Comparison of ENCODE assay signal across 9 cellular contexts in the genomic region with DNA sequence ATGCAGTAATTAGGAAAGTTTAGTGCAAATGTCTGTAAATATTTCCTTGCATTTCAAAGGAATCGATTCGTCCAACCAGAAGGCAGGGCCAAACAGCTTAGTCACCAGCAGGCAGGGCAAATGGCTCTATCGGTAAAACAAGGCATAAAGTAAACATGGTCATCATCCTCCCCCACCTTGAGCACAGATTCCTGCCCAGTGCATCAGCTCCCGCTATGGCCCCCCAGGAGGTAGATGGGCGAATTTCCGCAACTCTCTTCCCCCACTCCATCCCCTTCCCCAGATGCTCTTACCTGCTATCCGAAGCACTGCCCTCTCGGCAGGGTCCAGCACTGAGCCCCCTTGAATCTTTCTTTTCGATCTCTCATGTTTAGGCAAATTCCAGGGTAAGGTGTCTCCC.
DNase-seq lines count a peak whose midpoint lies in the region; ATAC-seq, FAIRE-seq and TF ChIP-seq lines count a peak whose summit lies in the region.
"Had no signal": no experiment of that assay in that cellular context is flagged by ENCODE, and none has a peak within 500 bp of the region (broad histone marks: within the 10 kb centered on the region; RNA-seq: fewer than 3 reads in every experiment).

No MANE protein-coding gene starts in this region.

- H3K36me3 ChIP-seq in astrocyte (ENCODE audit: insufficient read depth, low read length): no peaks in the 10 kb centered on the region

- H3K27ac Mint-ChIP-seq in activated CD4-positive, alpha-beta T cell treated with anti-CD3 and anti-CD28 coated beads, Interleukin-2, amount 10 ng/mL, durations not matched to agents 24 days and 14 days: peak overlapping the region; percentile 81
- H3K27ac Mint-ChIP-seq in astrocyte (ENCODE audit: unreplicated experiment) (peak overlapping the region; percentile 79), immature natural killer cell (peak overlapping the region in 1 of 6 donors; percentile 45)
- peak overlapping the region; percentile 60 for H3K27ac Mint-ChIP-seq in stimulated activated effector memory CD8-positive, alpha-beta T cell treated with anti-CD3 and anti-CD28 coated beads, Interleukin-12 subunit alpha, Interleukin-12 subunit beta, amount 100 ng/mL, for 72 hours

- H3K27ac ChIP-seq in astrocyte (ENCODE audit: low read depth, low read length): peak overlapping the region; percentile 96
- H3K27ac ChIP-seq: C4-2B had no signal

- H3K36me3 Mint-ChIP-seq in activated CD4-positive, alpha-beta T cell treated with anti-CD3 and anti-CD28 coated beads, Interleukin-2, amount 10 ng/mL, durations not matched to agents 24 days and 14 days (ENCODE audit: low read depth): no peaks in the 10 kb centered on the region
- H3K36me3 Mint-ChIP-seq in astrocyte (ENCODE audit: low read depth, unreplicated experiment) (no peaks in the 10 kb centered on the region), immature natural killer cell (no peaks in the 10 kb centered on the region)
- H3K36me3 Mint-ChIP-seq in stimulated activated effector memory CD8-positive, alpha-beta T cell treated with anti-CD3 and anti-CD28 coated beads, Interleukin-12 subunit alpha, Interleukin-12 subunit beta, amount 100 ng/mL, for 72 hours: no peaks in the 10 kb centered on the region

- H3K9me3 ChIP-seq in astrocyte (ENCODE audit: insufficient read depth, low read depth, low read length): no peaks in the 10 kb centered on the region

- intact Hi-C loops in activated CD4-positive, alpha-beta T cell treated with anti-CD3 and anti-CD28 coated beads, Interleukin-2, amount 10 ng/mL, durations not matched to agents 24 days and 14 days (cut with micrococcal nuclease): loop anchor here (1.0 to 5.0 kb wide), 3 partner anchors 9 to 494 kb away; no protein-coding TSS in a partner anchor

- no peak for TF ChIP-seq CTCF in astrocyte (IDR thresholded peaks at IDR 0.05; ENCODE audit: insufficient read depth, low read depth, low read length)

- peak overlapping the region; percentile 0 for H2AFZ ChIP-seq in astrocyte (ENCODE audit: low read depth, low read length)

- peak; percentile 69 for FAIRE-seq in astrocyte (lab: Jason Lieb, UNC)

- H3K4me1 ChIP-seq in astrocyte (ENCODE audit: insufficient read depth, low read length): peaks cover 32% of the 10 kb centered on the region

- ATAC-seq in stimulated activated effector memory CD8-positive, alpha-beta T cell treated with anti-CD3 and anti-CD28 coated beads, Interleukin-12 subunit alpha, Interleukin-12 subunit beta, amount 100 ng/mL, for 72 hours: no peak

- peaks cover 19% of the 10 kb centered on the region for H3K27me3 Mint-ChIP-seq in activated CD4-positive, alpha-beta T cell treated with anti-CD3 and anti-CD28 coated beads, Interleukin-2, amount 10 ng/mL, durations not matched to agents 24 days and 14 days
- H3K27me3 Mint-ChIP-seq in astrocyte (ENCODE audit: low read depth, unreplicated experiment) (no peaks in the 10 kb centered on the region), immature natural killer cell (ENCODE audit: low read depth in 3 of 3) (peaks cover 0 to 18% (median 15%) of the 10 kb centered on the region in 3 donors)

- H3K4me3 ChIP-seq in astrocyte (ENCODE audit: insufficient read depth, low read depth, low read length): peak overlapping the region; percentile 85

- DNase-seq in activated CD4-positive, alpha-beta T cell treated with anti-CD3 and anti-CD28 coated beads, Interleukin-2, amount 10 ng/mL, durations not matched to agents 24 days and 14 days: no peak
- no peak for DNase-seq in activated CD4-positive, alpha-beta T cell treated with anti-CD3 and anti-CD28 coated beads for 4 hours
- peak; percentile 71 for DNase-seq in astrocyte (ENCODE audit: low read depth)
- DNase-seq in immature natural killer cell: no peak
- DNase-seq in stimulated activated effector memory CD8-positive, alpha-beta T cell treated with anti-CD3 and anti-CD28 coated beads, Interleukin-12 subunit alpha, Interleukin-12 subunit beta, amount 100 ng/mL, for 72 hours (ENCODE audit: low spot score in 2 of 2): no peak
- no peak for DNase-seq in DMS53 (lab: John Stamatoyannopoulos, UW)
- DNase-seq in NCI-H510A treated with DMSO at 0.1 percent for 48 hours (lab: John Stamatoyannopoulos, UW): no peak
- DNase-seq in NCI-H748 (lab: John Stamatoyannopoulos, UW; ENCODE audit: unreplicated experiment): no peak

- no peaks in the 10 kb centered on the region for H3K27me3 ChIP-seq in astrocyte (ENCODE audit: insufficient read depth, low read length)

- H3K9ac ChIP-seq in astrocyte (ENCODE audit: low read length): peak overlapping the region; percentile 93

- peak overlapping the region; percentile 95 for H3K4me2 ChIP-seq in astrocyte (ENCODE audit: low read length)

- no peaks in the 10 kb centered on the region for H3K9me3 Mint-ChIP-seq in activated CD4-positive, alpha-beta T cell treated with anti-CD3 and anti-CD28 coated beads, Interleukin-2, amount 10 ng/mL, durations not matched to agents 24 days and 14 days
- H3K9me3 Mint-ChIP-seq in astrocyte (ENCODE audit: unreplicated experiment) (no peaks in the 10 kb centered on the region), immature natural killer cell (no peaks in the 10 kb centered on the region)
- no peaks in the 10 kb centered on the region for H3K9me3 Mint-ChIP-seq in stimulated activated effector memory CD8-positive, alpha-beta T cell treated with anti-CD3 and anti-CD28 coated beads, Interleukin-12 subunit alpha, Interleukin-12 subunit beta, amount 100 ng/mL, for 72 hours

- H4K20me1 ChIP-seq in astrocyte (ENCODE audit: insufficient read depth, low read length): peaks cover 15% of the 10 kb centered on the region

- H3K4me1 Mint-ChIP-seq in activated CD4-positive, alpha-beta T cell treated with anti-CD3 and anti-CD28 coated beads, Interleukin-2, amount 10 ng/mL, durations not matched to agents 24 days and 14 days: peaks cover 25% of the 10 kb centered on the region
- peaks cover 32% of the 10 kb centered on the region for H3K4me1 Mint-ChIP-seq in astrocyte (ENCODE audit: low read depth, unreplicated experiment)
- peaks cover 15 to 29% of the 10 kb centered on the region in 2 donors for H3K4me1 Mint-ChIP-seq in immature natural killer cell
- H3K4me1 Mint-ChIP-seq in stimulated activated effector memory CD8-positive, alpha-beta T cell treated with anti-CD3 and anti-CD28 coated beads, Interleukin-12 subunit alpha, Interleukin-12 subunit beta, amount 100 ng/mL, for 72 hours: peaks cover 18% of the 10 kb centered on the region

- H3K4me3 Mint-ChIP-seq in activated CD4-positive, alpha-beta T cell treated with anti-CD3 and anti-CD28 coated beads, Interleukin-2, amount 10 ng/mL, durations not matched to agents 24 days and 14 days: peak overlapping the region; percentile 85
- H3K4me3 Mint-ChIP-seq in astrocyte (ENCODE audit: unreplicated experiment) (peak overlapping the region; percentile 97), immature natural killer cell (peak overlapping the region; percentile 68 to 88 (median 84))
- H3K4me3 Mint-ChIP-seq in stimulated activated effector memory CD8-positive, alpha-beta T cell treated with anti-CD3 and anti-CD28 coated beads, Interleukin-12 subunit alpha, Interleukin-12 subunit beta, amount 100 ng/mL, for 72 hours: peak overlapping the region; percentile 64

- peaks cover 53% of the 10 kb centered on the region for H3K79me2 ChIP-seq in astrocyte (ENCODE audit: insufficient read depth, low read length)
